8 cellular contexts compared by ENCODE assay signal in genomic region chr2:73233154-73233931, GRCh38. TPM values are rescaled to one million over a fixed set of nuclear protein-coding genes. Genes with fewer than 3 reads are reported as not detected.
A peak's percentile ranks its signal among the peaks of the same experiment; 100 is the strongest.
DNase-seq lines count a peak whose midpoint lies in the region; ATAC-seq and TF ChIP-seq lines count a peak whose summit lies in the region.

Gene PRADC1, minus strand, starts transcription at chr2:73233239. Its CDS starts 79 bp downstream, at chr2:73233160.

- in situ Hi-C loops in Panc1 (cut with HindIII; ENCODE audit: low pct_unique_long_range_greater_than_20kb, low sequenced_read_pairs), result loop anchor here (10.0 kb wide), 1 partner anchor 61 kb away; the partner anchor contains the start of gene EGR4

- no TSS peak for BruUV-seq in Panc1 (replicated peaks; lab: Mats Ljungman, UMichigan)

- peak within 1 kb of the TSS; percentile 65 for H3K9ac ChIP-seq in muscle layer of colon (ENCODE audit: low read length)

- intact Hi-C loops in Panc1 (cut with micrococcal nuclease; ENCODE audit: unreplicated experiment), result no loop called here

- ATAC-seq in GM21723 (IDR thresholded peaks at IDR 0.05; ENCODE audit: unreplicated experiment) (peak; percentile 87), Panc1 (peak; percentile 94), esophagus mucosa (peak; percentile 98)

- no peaks in the 10 kb centered on the region for H3K9me3 ChIP-seq in Panc1 (ENCODE audit: control insufficient read depth, insufficient read depth, low read depth, low read length)
- H3K9me3 ChIP-seq in muscle layer of colon (ENCODE audit: low read length), result no peaks in the 10 kb centered on the region

- peaks cover 10% of the 10 kb centered on the region; the same call in 1 of the 2 replicates for H3K36me3 ChIP-seq in Panc1 (ENCODE audit: control insufficient read depth, insufficient read depth, low read length)
- H3K36me3 ChIP-seq in muscle layer of colon (ENCODE audit: insufficient read depth, low read length), result peaks cover 18% of the 10 kb centered on the region

- H3K27me3 ChIP-seq in Panc1 (ENCODE audit: control insufficient read depth, insufficient read depth, low read length), result no peaks in the 10 kb centered on the region
- no peaks in the 10 kb centered on the region for H3K27me3 ChIP-seq in muscle layer of colon (ENCODE audit: control insufficient read depth in 1 of 2, insufficient read depth in 2 of 2, low read length in 2 of 2)

- POLR2A ChIA-PET in Panc1 (lab: Charles Lee), result interaction anchor here (0.7 to 1.1 kb wide), 4 partner anchors 20 to 119 kb away, joined by 4 to 10 read pairs (median 4); no protein-coding TSS in a partner anchor

- H3K4me1 ChIP-seq in Panc1 (ENCODE audit: control insufficient read depth, insufficient read depth, low read length) (peaks cover 27% of the 10 kb centered on the region), muscle layer of colon (ENCODE audit: insufficient read depth, low read length) (peaks cover 36% of the 10 kb centered on the region)

- CTCF ChIA-PET in Panc1 (lab: Charles Lee), result interaction anchor here (0.6 to 1.9 kb wide), 2 partner anchors 20 to 70 kb away, joined by 8 to 14 read pairs; no protein-coding TSS in a partner anchor

- H3K27ac ChIP-seq in Panc1 (ENCODE audit: low read length), result peak within 1 kb of the TSS; percentile 97
- peak within 1 kb of the TSS; percentile 94 for H3K27ac ChIP-seq in muscle layer of colon (ENCODE audit: low read depth, low read length)

- H3K4me3 ChIP-seq in Panc1 (ENCODE audit: low read depth in 2 of 2, low read length in 2 of 2), result peak within 1 kb of the TSS; percentile 72 to 88
- H3K4me3 ChIP-seq in muscle layer of colon (ENCODE audit: low read depth in 1 of 2, low read length in 2 of 2), result peak within 1 kb of the TSS; percentile 63 to 78

- DNase-seq in DMS53 (lab: John Stamatoyannopoulos, UW), result peak; percentile 100
- peak; percentile 89 for DNase-seq in KG1 (lab: John Stamatoyannopoulos, UW)
- DNase-seq in Panc1 (ENCODE audit: low read depth, low spot score), result peak; percentile 98
- peak; percentile 92 to 94 for DNase-seq in activated T-cell treated with anti-CD3 and anti-CD28 coated beads, Interleukin-2, amount 50 U/mL, for 48 hours
- DNase-seq in stimulated activated CD8-positive, alpha-beta memory T cell treated with anti-CD3 and anti-CD28 coated beads, Interleukin-7, amount 100 ng/mL, for 24 hours (ENCODE audit: low read depth), result peak; percentile 82

- no peak for TF ChIP-seq CTCF in Panc1 (IDR thresholded peaks at IDR 0.05)

RNA-seq across cellular contexts. Expression of gene PRADC1, which starts in this region (rescaled TPM):
- 18.6 TPM for total RNA-seq in Panc1 (2021; ENCODE audit: unreplicated experiment)
- 12.1 TPM for polyA plus RNA-seq in Panc1 (2012; ENCODE audit: insufficient read length)
- 19.0 TPM for total RNA-seq in esophagus mucosa

Comparison
In these comparisons a context has a peak if more than half of its experiments do, and no peak if none do; other contexts are left out.
1. Peak in every context shown above with its lines: DNase-seq, ATAC-seq, H3K4me3 ChIP-seq and H3K27ac ChIP-seq.